36 cellular contexts compared by ENCODE assay signal in genomic region chr5:164798110-164798509, GRCh38.
"Had no signal": no experiment of that assay in that cellular context is flagged by ENCODE, and none has a peak within 500 bp of the region (broad histone marks: within the 10 kb centered on the region; RNA-seq: fewer than 3 reads in every experiment).

No MANE protein-coding gene starts in this region.

- DNase-seq: activated effector memory CD4-positive, alpha-beta T cell treated with anti-CD3 and anti-CD28 coated beads, Interleukin-2, amount 50 U/mL, for 16 hours; activated effector memory CD4-positive, alpha-beta T cell treated with Interleukin-2 at 50 U/mL for 16 hours; activated gamma-delta T cell; activated gamma-delta T cell treated with Interleukin-2 at 50 U/mL for 16 hours; activated naive CD4-positive, alpha-beta T cell treated with anti-CD3 and anti-CD28 coated beads for 36 hours; activated naive CD4-positive, alpha-beta T cell treated with anti-CD3 and anti-CD28 coated beads, Interleukin-2, amount 10 ng/mL, durations not matched to agents 7 days and 5 days; activated naive CD4-positive, alpha-beta T cell treated with anti-CD3 and anti-CD28 coated beads, Interleukin-2, amount 50 U/mL, for 16 hours; activated naive CD4-positive, alpha-beta T cell treated with Interleukin-2 at 50 U/mL for 16 hours; activated naive CD8-positive, alpha-beta T cell treated with anti-CD3 and anti-CD28 coated beads for 36 hours; activated naive CD8-positive, alpha-beta T cell treated with anti-CD3 and anti-CD28 coated beads, Interleukin-2, amount 10 ng/mL, durations not matched to agents 7 days and 5 days; activated naive CD8-positive, alpha-beta T cell treated with anti-CD3 and anti-CD28 coated beads, Interleukin-2, amount 50 U/mL, for 24 hours; activated T-cell treated with anti-CD3 and anti-CD28 coated beads, Interleukin-2, amount 50 U/mL, for 24 hours; activated T-cell treated with anti-CD3 and anti-CD28 coated beads, Interleukin-2, amount 50 U/mL, for 4 hours; activated T-cell treated with anti-CD3 and anti-CD28 coated beads, Interleukin-2, amount 50 U/mL, for 48 hours; activated T-cell treated with anti-CD3 and anti-CD28 coated beads, Interleukin-2, amount 50 U/mL, for 72 hours; adrenal gland; amniotic stem cell; amygdala; anterior cingulate cortex; aorta; body of pancreas; brain microvascular endothelial cell; caudate nucleus; central memory CD4-positive, alpha-beta T cell; cerebellar nuclear complex had no signal

- H3K4me1 Mint-ChIP-seq: activated naive CD4-positive, alpha-beta T cell treated with anti-CD3 and anti-CD28 coated beads, Interleukin-2, amount 10 ng/mL, durations not matched to agents 7 days and 5 days; activated naive CD4-positive, alpha-beta T cell treated with anti-CD3 and anti-CD28 coated beads, Interleukin-2, amount 50 U/mL, for 24 hours; activated naive CD8-positive, alpha-beta T cell treated with anti-CD3 and anti-CD28 coated beads for 36 hours; activated naive CD8-positive, alpha-beta T cell treated with anti-CD3 and anti-CD28 coated beads, Interleukin-2, amount 10 ng/mL, durations not matched to agents 7 days and 5 days; activated naive CD8-positive, alpha-beta T cell treated with anti-CD3 and anti-CD28 coated beads, Interleukin-2, amount 50 U/mL, for 24 hours; activated T-helper 17 cell treated with anti-CD3 and anti-CD28 coated beads, Interleukin-2, amount 50 U/mL, for 72 hours; brain; central memory CD8-positive, alpha-beta T cell had no signal

- H3K36me3 ChIP-seq: adrenal gland, ascending aorta, brain microvascular endothelial cell, breast epithelium, cardiac muscle cell had no signal

- H3K27me3 ChIP-seq: adrenal gland, ascending aorta, body of pancreas, brain microvascular endothelial cell, breast epithelium, cardiac muscle cell had no signal

- H3K9me3 Mint-ChIP-seq: activated naive CD8-positive, alpha-beta T cell treated with anti-CD3 and anti-CD28 coated beads, Interleukin-2, amount 10 ng/mL, durations not matched to agents 7 days and 5 days; activated naive CD8-positive, alpha-beta T cell treated with anti-CD3 and anti-CD28 coated beads, Interleukin-2, amount 50 U/mL, for 24 hours had no signal

- H3K27me3 Mint-ChIP-seq: activated naive CD4-positive, alpha-beta T cell treated with anti-CD3 and anti-CD28 coated beads, Interleukin-2, amount 10 ng/mL, durations not matched to agents 7 days and 5 days; activated naive CD4-positive, alpha-beta T cell treated with anti-CD3 and anti-CD28 coated beads, Interleukin-2, amount 50 U/mL, for 24 hours; activated naive CD8-positive, alpha-beta T cell; activated naive CD8-positive, alpha-beta T cell treated with anti-CD3 and anti-CD28 coated beads for 36 hours; activated naive CD8-positive, alpha-beta T cell treated with anti-CD3 and anti-CD28 coated beads, Interleukin-2, amount 10 ng/mL, durations not matched to agents 7 days and 5 days; activated naive CD8-positive, alpha-beta T cell treated with anti-CD3 and anti-CD28 coated beads, Interleukin-2, amount 50 U/mL, for 24 hours; activated T-cell treated with anti-CD3 and anti-CD28 coated beads, Interleukin-2, amount 50 U/mL, for 24 hours; activated T-helper 17 cell treated with anti-CD3 and anti-CD28 coated beads, Interleukin-2, amount 50 U/mL, for 72 hours; brain; central memory CD8-positive, alpha-beta T cell had no signal

- H3K36me3 Mint-ChIP-seq: activated naive CD4-positive, alpha-beta T cell treated with anti-CD3 and anti-CD28 coated beads, Interleukin-2, amount 10 ng/mL, durations not matched to agents 7 days and 5 days; activated naive CD4-positive, alpha-beta T cell treated with anti-CD3 and anti-CD28 coated beads, Interleukin-2, amount 50 U/mL, for 24 hours; activated naive CD8-positive, alpha-beta T cell; activated naive CD8-positive, alpha-beta T cell treated with anti-CD3 and anti-CD28 coated beads for 36 hours; activated naive CD8-positive, alpha-beta T cell treated with anti-CD3 and anti-CD28 coated beads, Interleukin-2, amount 10 ng/mL, durations not matched to agents 7 days and 5 days had no signal

- H3K27ac Mint-ChIP-seq: activated naive CD4-positive, alpha-beta T cell treated with anti-CD3 and anti-CD28 coated beads for 36 hours; activated naive CD4-positive, alpha-beta T cell treated with anti-CD3 and anti-CD28 coated beads, Interleukin-2, amount 10 ng/mL, durations not matched to agents 7 days and 5 days; activated naive CD4-positive, alpha-beta T cell treated with anti-CD3 and anti-CD28 coated beads, Interleukin-2, amount 50 U/mL, for 24 hours; activated naive CD4-positive, alpha-beta T cell treated with anti-CD3 and anti-CD28 coated beads, Interleukin-2, amount 50 U/mL, for 72 hours; activated naive CD8-positive, alpha-beta T cell; activated naive CD8-positive, alpha-beta T cell treated with anti-CD3 and anti-CD28 coated beads for 36 hours; activated naive CD8-positive, alpha-beta T cell treated with anti-CD3 and anti-CD28 coated beads, Interleukin-2, amount 10 ng/mL, durations not matched to agents 7 days and 5 days; activated naive CD8-positive, alpha-beta T cell treated with anti-CD3 and anti-CD28 coated beads, Interleukin-2, amount 50 U/mL, for 24 hours; activated T-cell treated with anti-CD3 and anti-CD28 coated beads, Interleukin-2, amount 50 U/mL, for 24 hours; activated T-cell treated with anti-CD3 and anti-CD28 coated beads, Interleukin-2, amount 50 U/mL, for 72 hours; activated T-helper 1 cell treated with anti-CD3 and anti-CD28 coated beads, Interleukin-12 subunit alpha, Interleukin-12 subunit beta, Interleukin-2, Interleukin-4 antibody, amounts not matched to agents 30 ng/mL and 10 ng/mL and 1 ng/mL, durations not matched to agents 14 hours and 24 hours and 36 hours; activated T-helper 17 cell treated with anti-CD3 and anti-CD28 coated beads, Interleukin-2, amount 50 U/mL, for 72 hours; activated T-helper 2 cell treated with anti-CD3 and anti-CD28 coated beads, Interferon-gamma antibody, Interleukin-2, Interleukin-4, amounts not matched to agents 10 μg/mL and 5 μg/mL and 100 μg/mL, durations not matched to agents 14 hours and 24 hours and 36 hours; brain had no signal

- H3K9me3 ChIP-seq: adrenal gland, ascending aorta had no signal

- H3K4me3 Mint-ChIP-seq: activated naive CD4-positive, alpha-beta T cell treated with anti-CD3 and anti-CD28 coated beads for 36 hours; activated naive CD4-positive, alpha-beta T cell treated with anti-CD3 and anti-CD28 coated beads, Interleukin-2, amount 10 ng/mL, durations not matched to agents 7 days and 5 days; activated naive CD4-positive, alpha-beta T cell treated with anti-CD3 and anti-CD28 coated beads, Interleukin-2, amount 50 U/mL, for 24 hours; activated naive CD8-positive, alpha-beta T cell; activated naive CD8-positive, alpha-beta T cell treated with anti-CD3 and anti-CD28 coated beads for 36 hours; activated naive CD8-positive, alpha-beta T cell treated with anti-CD3 and anti-CD28 coated beads, Interleukin-2, amount 10 ng/mL, durations not matched to agents 7 days and 5 days; activated naive CD8-positive, alpha-beta T cell treated with anti-CD3 and anti-CD28 coated beads, Interleukin-2, amount 50 U/mL, for 24 hours; activated T-cell treated with anti-CD3 and anti-CD28 coated beads, Interleukin-2, amount 50 U/mL, for 24 hours; activated T-cell treated with anti-CD3 and anti-CD28 coated beads, Interleukin-2, amount 50 U/mL, for 4 hours; activated T-cell treated with anti-CD3 and anti-CD28 coated beads, Interleukin-2, amount 50 U/mL, for 72 hours; activated T-helper 1 cell treated with anti-CD3 and anti-CD28 coated beads, Interleukin-12 subunit alpha, Interleukin-12 subunit beta, Interleukin-2, Interleukin-4 antibody, amounts not matched to agents 30 ng/mL and 10 ng/mL and 1 ng/mL, durations not matched to agents 14 hours and 24 hours and 36 hours; activated T-helper 17 cell treated with anti-CD3 and anti-CD28 coated beads, Interleukin-2, amount 50 U/mL, for 72 hours; brain; central memory CD8-positive, alpha-beta T cell had no signal

- H3K4me3 ChIP-seq: adrenal gland, ascending aorta, body of pancreas, breast epithelium, cardiac muscle cell had no signal

- ATAC-seq: activated naive CD4-positive, alpha-beta T cell treated with anti-CD3 and anti-CD28 coated beads, Interleukin-2, amount 50 U/mL, for 72 hours; activated naive CD8-positive, alpha-beta T cell treated with anti-CD3 and anti-CD28 coated beads, Interleukin-2, amount 50 U/mL, for 24 hours; activated T-cell treated with anti-CD3 and anti-CD28 coated beads, Interleukin-2, amount 50 U/mL, for 4 hours; activated T-cell treated with anti-CD3 and anti-CD28 coated beads, Interleukin-2, amount 50 U/mL, for 72 hours; activated T-helper 17 cell treated with anti-CD3 and anti-CD28 coated beads, Interleukin-2, amount 50 U/mL, for 72 hours; body of pancreas had no signal

- H3K4me1 ChIP-seq: adrenal gland, ascending aorta, body of pancreas, breast epithelium had no signal

- H3K27ac ChIP-seq: adrenal gland, ascending aorta, body of pancreas, brain microvascular endothelial cell, breast epithelium, cardiac muscle cell had no signal
